In the genomic region with DNA sequence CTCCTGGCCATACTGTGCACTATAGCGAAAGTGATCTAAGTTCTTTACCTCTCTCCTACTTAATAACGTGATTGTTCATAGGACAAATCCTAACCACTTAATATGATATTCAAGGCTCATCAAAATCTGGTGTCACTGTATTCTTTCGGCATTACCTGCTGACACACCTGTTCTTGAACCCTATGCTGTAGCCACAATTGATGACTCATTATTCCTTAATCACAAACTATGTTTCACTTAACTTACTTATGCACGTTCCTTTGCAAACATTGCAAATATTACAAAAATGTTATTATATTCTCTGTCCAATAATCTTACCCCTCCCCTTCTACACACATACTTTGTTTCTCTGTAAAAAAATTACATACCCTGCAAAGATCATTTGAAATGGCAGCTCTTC, we compare ENCODE assay signal across 21 cellular contexts.
DNase-seq lines count a peak whose midpoint lies in the region; ATAC-seq, FAIRE-seq and TF ChIP-seq lines count a peak whose summit lies in the region.
"Had no signal": no experiment of that assay in that cellular context is flagged by ENCODE, and none has a peak within 500 bp of the region (broad histone marks: within the 10 kb centered on the region; RNA-seq: fewer than 3 reads in every experiment).

No MANE protein-coding gene starts in this region.

- no peak overlapping the region for H2BK120ac ChIP-seq in IMR-90 (ENCODE audit: low read depth, low read length)

- no peak for TF ChIP-seq RAD21 in A549 (conservative IDR thresholded peaks at IDR 0.05 in 1 of 2, IDR thresholded peaks at IDR 0.05 in 1 of 2)
- no peak for TF ChIP-seq RAD21 in IMR-90 (IDR thresholded peaks at IDR 0.05; ENCODE audit: low read length)
- no peak for TF ChIP-seq RAD21 in K562 (CRISPR knock-in tag; conservative IDR thresholded peaks at IDR 0.05 in 1 of 2, IDR thresholded peaks at IDR 0.05 in 1 of 2)

- FAIRE-seq in A549 (lab: Jason Lieb, UNC), result no peak
- no peak for FAIRE-seq in K562 (lab: Jason Lieb, UNC)
- FAIRE-seq in keratinocyte (lab: Jason Lieb, UNC), result peak; percentile 74
- FAIRE-seq: GM12891, GM19239, H1 had no signal

- H3K79me2 ChIP-seq in K562 (ENCODE audit: control insufficient read depth, insufficient read depth, low read length), result no peaks in the 10 kb centered on the region
- H3K79me2 ChIP-seq in keratinocyte (ENCODE audit: control insufficient read depth, insufficient read depth, low read length), result no peaks in the 10 kb centered on the region

- ATAC-seq in A549 (no peak), IMR-90 (ENCODE audit: low read depth) (no peak), K562 (no peak)
- no peak for ATAC-seq in activated naive CD8-positive, alpha-beta T cell treated with anti-CD3 and anti-CD28 coated beads, Interleukin-2, amount 50 U/mL, for 24 hours

- H2BK15ac ChIP-seq in IMR-90 (ENCODE audit: low read depth, low read length), result no peak overlapping the region

- peaks cover under 1% of the 10 kb centered on the region; the same call in 1 of the 2 replicates for H3K9me1 ChIP-seq in IMR-90 (ENCODE audit: insufficient read depth, low read length)
- H3K9me1 ChIP-seq in K562 (ENCODE audit: control insufficient read depth, insufficient read depth, low read length), result no peaks in the 10 kb centered on the region
- no peaks in the 10 kb centered on the region for H3K9me1 ChIP-seq in keratinocyte (ENCODE audit: control insufficient read depth, extremely low read depth, insufficient read depth, low read length)

- H2BK5ac ChIP-seq in IMR-90 (ENCODE audit: low read depth, low read length, poor library complexity, severe bottlenecking), result no peak overlapping the region

- H4K20me1 ChIP-seq in IMR-90 (ENCODE audit: insufficient read depth, low read length) (no peaks in the 10 kb centered on the region), K562 (replicated peaks; ENCODE audit: control insufficient read depth, insufficient read depth, low read length) (no peaks in the 10 kb centered on the region), keratinocyte (ENCODE audit: control insufficient read depth, extremely low read depth, insufficient read depth, low read length) (no peaks in the 10 kb centered on the region)

- no peak overlapping the region for H3K56ac ChIP-seq in IMR-90 (ENCODE audit: extremely low read depth, insufficient read depth, low read length)

- H2AFZ ChIP-seq in IMR-90 (replicated peaks; ENCODE audit: low read length, poor library complexity), result no peak overlapping the region
- H2AFZ ChIP-seq in K562 (ENCODE audit: low read depth, low read length), result no peak overlapping the region
- H2AFZ ChIP-seq in keratinocyte (ENCODE audit: control insufficient read depth, low read length), result no peak overlapping the region

- H3K36me3 ChIP-seq in IMR-90 (ENCODE audit: control insufficient read depth, insufficient read depth, low read length) (no peaks in the 10 kb centered on the region), K562 (ENCODE audit: control insufficient read depth, insufficient read depth, low read length) (no peaks in the 10 kb centered on the region), keratinocyte (ENCODE audit: control insufficient read depth in 2 of 2, extremely low read depth in 1 of 2, insufficient read depth in 2 of 2, low read length in 2 of 2) (no peaks in the 10 kb centered on the region)
- H3K36me3 ChIP-seq: BE2C had no signal

- BruUV-seq in IMR-90 (replicated peaks; lab: Mats Ljungman, UMichigan), result no TSS peak
- BruUV-seq in K562 (replicated peaks; lab: Mats Ljungman, UMichigan), result no TSS peak

- no peak overlapping the region for H2AK5ac ChIP-seq in IMR-90 (ENCODE audit: low read depth, low read length)

- H3K4ac ChIP-seq in IMR-90 (ENCODE audit: low read depth, low read length), result no peak overlapping the region

- no peak overlapping the region for H3K27ac ChIP-seq in A549
- no peak overlapping the region for H3K27ac ChIP-seq in IMR-90 (ENCODE audit: insufficient read depth, low read length)
- no peak overlapping the region for H3K27ac ChIP-seq in K562 (ENCODE audit: extremely low read depth, low read depth, low read length)
- H3K27ac ChIP-seq in keratinocyte (ENCODE audit: control insufficient read depth, insufficient read depth, low read length), result no peak overlapping the region

- POLR2A ChIA-PET in A549 (lab: Yijun Ruan, JAX) (no interaction called here), IMR-90 (lab: Charles Lee; ENCODE audit: unreplicated experiment) (no interaction called here), K562 (lab: Yijun Ruan, JAX) (no interaction called here)

- WGBS in A549 (ENCODE audit: missing lambda C conversion rate), result 64% methylated on average over 4 of the region's 4 CpGs
- 72% methylated on average over 3 of the region's 4 CpGs; no CpG with 5 or more reads in 1 of the 2 experiments for WGBS in IMR-90 (ENCODE audit: extremely low coverage in 2 of 2, insufficient read length in 1 of 2), 2 experiments
- 3% methylated on average over 4 of the region's 4 CpGs for WGBS in K562 (ENCODE audit: insufficient coverage, low coverage, missing lambda C conversion rate)

- H3K27ac Mint-ChIP-seq in activated naive CD8-positive, alpha-beta T cell treated with anti-CD3 and anti-CD28 coated beads, Interleukin-2, amount 50 U/mL, for 24 hours, result no peak overlapping the region
- H3K27ac Mint-ChIP-seq: CD4-positive, CD25-positive, alpha-beta regulatory T cell; CD8-positive, alpha-beta memory T cell; H9; IgD-negative memory B cell had no signal

- no peaks in the 10 kb centered on the region for H3K79me1 ChIP-seq in IMR-90 (ENCODE audit: low read depth in 1 of 2, low read length in 2 of 2)

- H3K9me3 ChIP-seq in A549 (no peaks in the 10 kb centered on the region), IMR-90 (ENCODE audit: control insufficient read depth, insufficient read depth, low read length) (no peaks in the 10 kb centered on the region), K562 (replicated peaks; ENCODE audit: control insufficient read depth, insufficient read depth, low read depth, low read length) (no peaks in the 10 kb centered on the region), keratinocyte (ENCODE audit: control insufficient read depth, low read depth, low read length) (no peaks in the 10 kb centered on the region)
- H3K9me3 ChIP-seq: BE2C had no signal

- H3K4me1 ChIP-seq in A549 (no peaks in the 10 kb centered on the region), IMR-90 (ENCODE audit: control insufficient read depth, insufficient read depth, low read length) (0 out of 2 replicates have a peak, but pooled peaks cover 3% of the 10 kb centered on the region), K562 (replicated peaks in 1 of 2; ENCODE audit: control insufficient read depth in 2 of 2, insufficient read depth in 2 of 2, low read length in 2 of 2) (no peaks in the 10 kb centered on the region), keratinocyte (ENCODE audit: control insufficient read depth, extremely low read depth, insufficient read depth, low read length) (peaks cover 9% of the 10 kb centered on the region)
- H3K4me1 ChIP-seq: BE2C had no signal

- TF ChIP-seq CTCF in A549 (IDR thresholded peaks at IDR 0.05) (no peak), IMR-90 (conservative IDR thresholded peaks at IDR 0.05; ENCODE audit: low read depth, low read length) (no peak), K562 (IDR thresholded peaks at IDR 0.05 in 2 of 3, conservative IDR thresholded peaks at IDR 0.05 in 1 of 3; ENCODE audit: insufficient read depth in 2 of 3, low read depth in 1 of 3, low read length in 3 of 3) (no peak), keratinocyte (optimal IDR thresholded peaks at IDR 0.05 in 1 of 3, IDR thresholded peaks at IDR 0.05 in 1 of 3, conservative IDR thresholded peaks at IDR 0.05 in 1 of 3; ENCODE audit: extremely low read depth in 1 of 3, insufficient read depth in 2 of 3, low read length in 3 of 3) (no peak)

- no peak overlapping the region for H4K5ac ChIP-seq in IMR-90 (ENCODE audit: low read depth, low read length)

- H4K91ac ChIP-seq in IMR-90 (ENCODE audit: insufficient read depth, low read depth, low read length), result no peak overlapping the region

- no peak for TF ChIP-seq POLR2A in A549 (IDR thresholded peaks at IDR 0.05; ENCODE audit: low read length)
- no peak for TF ChIP-seq POLR2A in IMR-90 (IDR thresholded peaks at IDR 0.05; ENCODE audit: low read depth, low read length)
- TF ChIP-seq POLR2A in K562 (conservative IDR thresholded peaks at IDR 0.05), result no peak

- in situ Hi-C loops in IMR-90 (cut with MboI; ENCODE audit: low sequenced_read_pairs), result loop anchor here (25.0 kb wide), 1 partner anchor 596 kb away; no protein-coding TSS in a partner anchor
- in situ Hi-C loops in K562 (cut with MboI), result no loop called here

- no peak overlapping the region for H3K4me3 Mint-ChIP-seq in activated naive CD8-positive, alpha-beta T cell treated with anti-CD3 and anti-CD28 coated beads, Interleukin-2, amount 50 U/mL, for 24 hours
- H3K4me3 Mint-ChIP-seq: CD4-positive, CD25-positive, alpha-beta regulatory T cell; CD8-positive, alpha-beta memory T cell; H9; IgD-negative memory B cell had no signal

- H4K8ac ChIP-seq in IMR-90 (ENCODE audit: low read depth in 2 of 2, low read length in 2 of 2), result no peak overlapping the region

- H3K27me3 Mint-ChIP-seq in activated naive CD8-positive, alpha-beta T cell treated with anti-CD3 and anti-CD28 coated beads, Interleukin-2, amount 50 U/mL, for 24 hours, result peaks cover 8% of the 10 kb centered on the region
- H3K27me3 Mint-ChIP-seq: CD4-positive, CD25-positive, alpha-beta regulatory T cell; IgD-negative memory B cell had no signal

- H3K23ac ChIP-seq in IMR-90 (ENCODE audit: low read depth, low read length), result no peak overlapping the region

- no peak overlapping the region for H3K14ac ChIP-seq in IMR-90 (replicated peaks; ENCODE audit: low read depth, low read length)

- H2BK20ac ChIP-seq in IMR-90 (ENCODE audit: low read depth, low read length), result no peak overlapping the region

- TF ChIP-seq EP300 in A549 (IDR thresholded peaks at IDR 0.05) (no peak), K562 (IDR thresholded peaks at IDR 0.05; ENCODE audit: low read length) (no peak)

- H2AK9ac ChIP-seq in IMR-90 (replicated peaks; ENCODE audit: low read depth, low read length, poor library complexity), result peak overlapping the region; percentile 5

- H3K36me3 Mint-ChIP-seq in activated naive CD8-positive, alpha-beta T cell treated with anti-CD3 and anti-CD28 coated beads, Interleukin-2, amount 50 U/mL, for 24 hours (ENCODE audit: low read depth), result no peaks in the 10 kb centered on the region
- H3K36me3 Mint-ChIP-seq: CD4-positive, CD25-positive, alpha-beta regulatory T cell had no signal

- intact Hi-C loops in IMR-90 (cut with micrococcal nuclease) (no loop called here), K562 (cut with micrococcal nuclease) (no loop called here)

- CTCF ChIA-PET in A549 (lab: Yijun Ruan, JAX) (interaction anchor here (1.7 kb wide), 1 partner anchor 16 kb away, joined by 5 read pairs; no protein-coding TSS in a partner anchor), IMR-90 (lab: Yijun Ruan, JAX) (no interaction called here), K562 (lab: Yijun Ruan, JAX; ENCODE audit: low intra/inter-chr PET ratio) (no interaction called here)

- dilution Hi-C loops in IMR-90 (cut with HindIII; ENCODE audit: low sequenced_read_pairs, unreplicated experiment) (no loop called here), keratinocyte (cut with MboI; ENCODE audit: extremely low pct_ligation_motif_present, low sequenced_read_pairs) (no loop called here)

- H3K18ac ChIP-seq in IMR-90 (ENCODE audit: low read depth, low read length), result no peak overlapping the region

- H3K9ac ChIP-seq in IMR-90 (ENCODE audit: low read depth, low read length), result no peak overlapping the region
- H3K9ac ChIP-seq in K562 (ENCODE audit: insufficient read depth in 1 of 2, low read depth in 2 of 2, low read length in 2 of 2), result no peak overlapping the region
- no peak overlapping the region for H3K9ac ChIP-seq in keratinocyte (ENCODE audit: control insufficient read depth, extremely low read depth, insufficient read depth, low read length)

- peaks cover 2% of the 10 kb centered on the region for H3K4me1 Mint-ChIP-seq in activated naive CD8-positive, alpha-beta T cell treated with anti-CD3 and anti-CD28 coated beads, Interleukin-2, amount 50 U/mL, for 24 hours
- H3K4me1 Mint-ChIP-seq: CD4-positive, CD25-positive, alpha-beta regulatory T cell; CD8-positive, alpha-beta memory T cell; IgD-negative memory B cell had no signal

- DNase-seq in A549 (ENCODE audit: low read depth in 1 of 2, low spot score in 1 of 2) (no peak), IMR-90 (no peak), K562 (ENCODE audit: extremely low read depth in 1 of 4, low spot score in 3 of 4) (no peak), keratinocyte (ENCODE audit: low read depth, low spot score) (peak; percentile 49), NCI-H1436 (lab: John Stamatoyannopoulos, UW) (no peak)
- DNase-seq in activated naive CD8-positive, alpha-beta T cell treated with anti-CD3 and anti-CD28 coated beads, Interleukin-2, amount 50 U/mL, for 24 hours, result no peak
- DNase-seq: ACHN; BE2C; C1 segment of cervical spinal cord; CD4-positive, CD25-positive, alpha-beta regulatory T cell; CD8-positive, alpha-beta memory T cell; COR-L47; DMS 273 treated with DMSO at 0.1 percent for 48 hours; DMS53; DND-41; EL; H9 had no signal

- no peak overlapping the region for H3K4me3 ChIP-seq in A549
- H3K4me3 ChIP-seq in IMR-90 (ENCODE audit: insufficient read depth, low read depth, low read length), result no peak overlapping the region
- no peak overlapping the region for H3K4me3 ChIP-seq in K562
- H3K4me3 ChIP-seq in keratinocyte (ENCODE audit: control insufficient read depth in 2 of 3, extremely low read depth in 1 of 3, insufficient read depth in 2 of 3, low read depth in 1 of 3, low read length in 3 of 3), result no peak overlapping the region

- peaks cover 5% of the 10 kb centered on the region for H3K9me3 Mint-ChIP-seq in activated naive CD8-positive, alpha-beta T cell treated with anti-CD3 and anti-CD28 coated beads, Interleukin-2, amount 50 U/mL, for 24 hours
- H3K9me3 Mint-ChIP-seq: CD8-positive, alpha-beta memory T cell; H9 had no signal

- H3K27me3 ChIP-seq in IMR-90 (ENCODE audit: control insufficient read depth, insufficient read depth, low read length), result no peaks in the 10 kb centered on the region
- no peaks in the 10 kb centered on the region for H3K27me3 ChIP-seq in K562 (ENCODE audit: control insufficient read depth in 2 of 2, insufficient read depth in 2 of 2, low read length in 2 of 2)
- no peaks in the 10 kb centered on the region for H3K27me3 ChIP-seq in keratinocyte (ENCODE audit: control insufficient read depth, extremely low read depth, insufficient read depth, low read length)

- H3K4me2 ChIP-seq in A549 (no peak overlapping the region), IMR-90 (ENCODE audit: low read depth, low read length) (no peak overlapping the region), K562 (ENCODE audit: insufficient read depth, low read length) (no peak overlapping the region), keratinocyte (ENCODE audit: control insufficient read depth, extremely low read depth, insufficient read depth, low read depth, low read length) (peak overlapping the region; percentile 23)
